1 cellular context compared by ENCODE assay signal in genomic region chr4:154998284-154998683, GRCh38.
TF ChIP-seq lines count a peak whose summit lies in the region.

No MANE protein-coding gene starts in this region.

TF ChIP-seq in HepG2, 621 proteins besides CTCF, POLR2A, EP300 and RAD21 (continued from another document):
- TF ChIP-seq PLSCR1 (CRISPR knock-in tag; IDR thresholded peaks at IDR 0.05; ENCODE audit: borderline replicate concordance): no peak
- TF ChIP-seq STAT6 (CRISPR knock-in tag; IDR thresholded peaks at IDR 0.05; ENCODE audit: borderline replicate concordance): no peak
- TF ChIP-seq ZNF614 (CRISPR knock-in tag; IDR thresholded peaks at IDR 0.05; ENCODE audit: borderline replicate concordance): no peak
- TF ChIP-seq ZUFSP (CRISPR knock-in tag; IDR thresholded peaks at IDR 0.05; ENCODE audit: borderline replicate concordance): no peak
- no peak for TF ChIP-seq HMG20A (CRISPR knock-in tag; IDR thresholded peaks at IDR 0.05; ENCODE audit: borderline replicate concordance)
- TF ChIP-seq ZNF232 (CRISPR knock-in tag; IDR thresholded peaks at IDR 0.05; ENCODE audit: borderline replicate concordance): no peak
- no peak for TF ChIP-seq ZNF589 (CRISPR knock-in tag; conservative IDR thresholded peaks at IDR 0.05)
- TF ChIP-seq EEA1 (CRISPR knock-in tag; IDR thresholded peaks at IDR 0.05; ENCODE audit: borderline replicate concordance): no peak
- TF ChIP-seq ZNF503 (CRISPR knock-in tag; IDR thresholded peaks at IDR 0.05): no peak
- TF ChIP-seq ZBTB21 (CRISPR knock-in tag; IDR thresholded peaks at IDR 0.05): no peak
- no peak for TF ChIP-seq ZNF274 (CRISPR knock-in tag; IDR thresholded peaks at IDR 0.05)
- no peak for TF ChIP-seq ZNF317 (CRISPR knock-in tag; IDR thresholded peaks at IDR 0.05)
- no peak for TF ChIP-seq ZSCAN30 (CRISPR knock-in tag; IDR thresholded peaks at IDR 0.05)
- no peak for TF ChIP-seq SMAD3 (CRISPR knock-in tag; IDR thresholded peaks at IDR 0.05)
- no peak for TF ChIP-seq ZNF768 (CRISPR knock-in tag; IDR thresholded peaks at IDR 0.05)
- no peak for TF ChIP-seq NCOA2 (CRISPR knock-in tag; IDR thresholded peaks at IDR 0.05)
- no peak for TF ChIP-seq SCMH1 (CRISPR knock-in tag; IDR thresholded peaks at IDR 0.05; ENCODE audit: borderline replicate concordance)
- TF ChIP-seq EHMT2 (IDR thresholded peaks at IDR 0.05; ENCODE audit: borderline replicate concordance, low read depth, low read length): no peak
- TF ChIP-seq DRAP1 (CRISPR knock-in tag; IDR thresholded peaks at IDR 0.05): no peak
